26 cellular contexts compared by ENCODE assay signal in the genomic region with DNA sequence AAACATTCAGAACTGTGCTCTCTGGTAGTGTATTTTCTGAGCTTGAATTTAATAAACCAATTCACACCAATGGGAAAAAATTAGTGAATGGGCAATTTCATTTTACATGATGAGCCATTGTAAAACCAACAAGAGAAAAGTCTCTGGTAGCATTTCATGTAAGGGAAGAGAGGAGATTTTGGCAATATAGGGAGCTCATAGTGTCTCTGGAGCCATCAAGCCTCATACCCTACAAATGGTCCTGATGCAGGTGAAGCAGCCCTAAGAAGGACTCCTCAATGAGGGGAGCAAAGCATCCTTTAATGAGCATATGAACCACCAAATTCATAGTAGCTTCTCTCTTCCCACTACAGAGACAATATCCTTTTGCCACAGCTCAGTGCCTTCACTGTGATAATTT.
A peak's percentile ranks its signal among the peaks of the same experiment; 100 is the strongest.
DNase-seq lines count a peak whose midpoint lies in the region; ATAC-seq and TF ChIP-seq lines count a peak whose summit lies in the region.
"Had no signal": no experiment of that assay in that cellular context is flagged by ENCODE, and none has a peak within 500 bp of the region (broad histone marks: within the 10 kb centered on the region; RNA-seq: fewer than 3 reads in every experiment).

No MANE protein-coding gene starts in this region.

- H3K4me2 ChIP-seq in GM23338 (peak overlapping the region; percentile 64), neural progenitor cell (peak overlapping the region; percentile 49)

- TF ChIP-seq CTCF in GM23338 (conservative IDR thresholded peaks at IDR 0.05; ENCODE audit: low read depth in 2 of 2): no peak
- no peak for TF ChIP-seq CTCF in WTC11 (IDR thresholded peaks at IDR 0.05)
- TF ChIP-seq CTCF in neural progenitor cell (IDR thresholded peaks at IDR 0.05): no peak
- no peak for TF ChIP-seq CTCF in natural killer cell (IDR thresholded peaks at IDR 0.05)
- TF ChIP-seq CTCF in gastrocnemius medialis (IDR thresholded peaks at IDR 0.05 in 4 of 5, conservative IDR thresholded peaks at IDR 0.05 in 1 of 5): no peak

- no peaks in the 10 kb centered on the region for H3K36me3 ChIP-seq in GM23338 (ENCODE audit: insufficient read depth)
- H3K36me3 ChIP-seq in iPS-15b (ENCODE audit: control insufficient read depth, insufficient read depth, low read length): no peaks in the 10 kb centered on the region
- H3K36me3 ChIP-seq in neural progenitor cell: no peaks in the 10 kb centered on the region
- H3K36me3 ChIP-seq in gastrocnemius medialis: no peaks in the 10 kb centered on the region
- H3K36me3 ChIP-seq: BE2C, SJSA1 had no signal

- H3K9me3 Mint-ChIP-seq in GM23338 (peaks cover 8% of the 10 kb centered on the region), WTC11 (peaks cover 4% of the 10 kb centered on the region), neural progenitor cell (no peaks in the 10 kb centered on the region), natural killer cell (peaks cover 2 to 6% of the 10 kb centered on the region in 2 donors)

- no peaks in the 10 kb centered on the region for H3K9me3 ChIP-seq in iPS-15b (ENCODE audit: control insufficient read depth, insufficient read depth, low read length)
- H3K9me3 ChIP-seq in neural progenitor cell (ENCODE audit: low read depth): no peaks in the 10 kb centered on the region
- no peaks in the 10 kb centered on the region for H3K9me3 ChIP-seq in gastrocnemius medialis
- H3K9me3 ChIP-seq: BE2C, SJSA1 had no signal

- no peaks in the 10 kb centered on the region for H3K27me3 ChIP-seq in GM23338 (ENCODE audit: insufficient read depth)
- no peaks in the 10 kb centered on the region for H3K27me3 ChIP-seq in iPS-15b (ENCODE audit: control insufficient read depth, insufficient read depth, low read length)
- peaks cover 6% of the 10 kb centered on the region for H3K27me3 ChIP-seq in neural progenitor cell
- H3K27me3 ChIP-seq in gastrocnemius medialis: no peaks in the 10 kb centered on the region
- H3K27me3 ChIP-seq: BE2C, SJSA1 had no signal

- TF ChIP-seq POLR2A in gastrocnemius medialis (IDR thresholded peaks at IDR 0.05): no peak

- no peaks in the 10 kb centered on the region for H3K27me3 Mint-ChIP-seq in GM23338 (ENCODE audit: insufficient read depth, low read depth, poor library complexity)
- peaks cover 2% of the 10 kb centered on the region; the same call in 1 of the 2 replicates for H3K27me3 Mint-ChIP-seq in WTC11 (ENCODE audit: low read depth)
- H3K27me3 Mint-ChIP-seq in neural progenitor cell (ENCODE audit: insufficient read depth, low read depth): no peaks in the 10 kb centered on the region
- no peaks in the 10 kb centered on the region for H3K27me3 Mint-ChIP-seq in natural killer cell (ENCODE audit: low read depth in 2 of 2)
- H3K27me3 Mint-ChIP-seq: CD8-positive, alpha-beta memory T cell had no signal

- no peaks in the 10 kb centered on the region for H4K20me1 ChIP-seq in GM23338 (replicated peaks; ENCODE audit: insufficient read depth)
- no peaks in the 10 kb centered on the region for H4K20me1 ChIP-seq in neural progenitor cell (ENCODE audit: low read depth)

- H3K4me3 Mint-ChIP-seq in GM23338 (no peak overlapping the region; the same call in 2 of the 3 replicates), WTC11 (no peak overlapping the region; the same call in 1 of the 2 replicates), neural progenitor cell (no peak overlapping the region), natural killer cell (no peak overlapping the region)
- H3K4me3 Mint-ChIP-seq: CD14-positive monocyte; CD8-positive, alpha-beta memory T cell had no signal

- H3K36me3 Mint-ChIP-seq in GM23338 (ENCODE audit: low read depth) (peaks cover 14% of the 10 kb centered on the region), WTC11 (peaks cover 11% of the 10 kb centered on the region), neural progenitor cell (no peaks in the 10 kb centered on the region), natural killer cell (no peaks in the 10 kb centered on the region)
- H3K36me3 Mint-ChIP-seq: CD14-positive monocyte; CD8-positive, alpha-beta memory T cell had no signal

- no peaks in the 10 kb centered on the region; the same call in 1 of the 2 replicates for H3K9me2 ChIP-seq in GM23338 (ENCODE audit: insufficient read depth)

- H3K4me1 ChIP-seq in GM23338 (ENCODE audit: insufficient read depth): peaks cover 58% of the 10 kb centered on the region
- peaks cover 29% of the 10 kb centered on the region for H3K4me1 ChIP-seq in iPS-15b (ENCODE audit: control insufficient read depth, insufficient read depth, low read length)
- peaks cover 29% of the 10 kb centered on the region for H3K4me1 ChIP-seq in neural progenitor cell
- H3K4me1 ChIP-seq in gastrocnemius medialis: no peaks in the 10 kb centered on the region
- H3K4me1 ChIP-seq: BE2C, SJSA1 had no signal

- intact Hi-C loops in natural killer cell (cut with micrococcal nuclease): no loop called here
- intact Hi-C loops in gastrocnemius medialis (cut with DNase I; ENCODE audit: low total_unique reads): no loop called here

- H3K27ac Mint-ChIP-seq in GM23338: no peak overlapping the region
- no peak overlapping the region for H3K27ac Mint-ChIP-seq in WTC11
- no peak overlapping the region for H3K27ac Mint-ChIP-seq in neural progenitor cell
- no peak overlapping the region for H3K27ac Mint-ChIP-seq in natural killer cell
- H3K27ac Mint-ChIP-seq: CD14-positive monocyte; CD8-positive, alpha-beta memory T cell had no signal

- H2AFZ ChIP-seq in GM23338 (no peak overlapping the region), neural progenitor cell (replicated peaks) (no peak overlapping the region)

- peak; percentile 24 for DNase-seq in GM23338 (ENCODE audit: low spot score)
- DNase-seq in WTC11 (ENCODE audit: low spot score): no peak
- no peak for DNase-seq in neural progenitor cell (ENCODE audit: low spot score)
- no peak for DNase-seq in natural killer cell
- DNase-seq in gastrocnemius medialis: no peak
- no peak for DNase-seq in NCI-H2227 (lab: John Stamatoyannopoulos, UW; ENCODE audit: unreplicated experiment)
- DNase-seq: 8988T; ACHN; BE2C; CD8-positive, alpha-beta memory T cell; DMS 273 treated with DMSO at 0.1 percent for 48 hours; DMS79; EL; GF-D8; NCI-H1048; NCI-H1417; NCI-H1694 treated with DMSO at 0.1 percent for 48 hours; NCI-H2081; NCI-H226; NCI-H510A; NCI-H69; Right ventricle myocardium superior; RPMI8226 had no signal

- peak overlapping the region; percentile 37 for H3K4me3 ChIP-seq in GM23338
- no peak overlapping the region for H3K4me3 ChIP-seq in iPS-15b (ENCODE audit: low read depth, low read length)
- no peak overlapping the region for H3K4me3 ChIP-seq in neural progenitor cell
- H3K4me3 ChIP-seq in gastrocnemius medialis: no peak overlapping the region
- H3K4me3 ChIP-seq: SJSA1 had no signal

- H3K27ac ChIP-seq in GM23338 (ENCODE audit: low read depth): peak overlapping the region; percentile 99
- no peak overlapping the region for H3K27ac ChIP-seq in neural progenitor cell
- no peak overlapping the region for H3K27ac ChIP-seq in gastrocnemius medialis
- H3K27ac ChIP-seq: SJSA1 had no signal

- H3K4me1 Mint-ChIP-seq in GM23338 (peaks cover 34% of the 10 kb centered on the region), WTC11 (peaks cover 50% of the 10 kb centered on the region), neural progenitor cell (peaks cover 4% of the 10 kb centered on the region), natural killer cell (no peaks in the 10 kb centered on the region)
- H3K4me1 Mint-ChIP-seq: CD14-positive monocyte; CD8-positive, alpha-beta memory T cell had no signal

- H3K79me2 ChIP-seq in GM23338 (replicated peaks; ENCODE audit: insufficient read depth) (no peaks in the 10 kb centered on the region; the same call in 1 of the 2 replicates), neural progenitor cell (ENCODE audit: low read depth) (no peaks in the 10 kb centered on the region)

- H3K9ac ChIP-seq in iPS-15b (ENCODE audit: low read depth, low read length) (peak overlapping the region; percentile 71), neural progenitor cell (no peak overlapping the region)

- H3F3A ChIP-seq in GM23338 (replicated peaks; ENCODE audit: low read depth) (no peaks in the 10 kb centered on the region; the same call in 1 of the 2 replicates), neural progenitor cell (ENCODE audit: low read depth) (peaks cover 3% of the 10 kb centered on the region)

- CTCF ChIA-PET in WTC11 (lab: Charles Lee): interaction anchor here (4.0 kb wide), 1 partner anchor 147 kb away, joined by 21 read pairs; no protein-coding TSS in a partner anchor

- POLR2A ChIA-PET in WTC11 (lab: Charles Lee): interaction anchor here (1.3 kb wide), 1 partner anchor 535 kb away, joined by 3 read pairs; a partner anchor contains a TSS

- peak; percentile 67 for ATAC-seq in GM23338
- peak; percentile 57 for ATAC-seq in WTC11
- no peak for ATAC-seq in natural killer cell
- no peak for ATAC-seq in gastrocnemius medialis

- in situ Hi-C loops in gastrocnemius medialis (cut with MboI; ENCODE audit: low sequenced_read_pairs in 4 of 4): no loop called here

TF ChIP-seq in GM23338, 12 proteins besides CTCF, POLR2A, EP300 and RAD21 (continues in another document):
- no peak for TF ChIP-seq JUNB (IDR thresholded peaks at IDR 0.05; ENCODE audit: unreplicated experiment)
- TF ChIP-seq, protein P1, sequence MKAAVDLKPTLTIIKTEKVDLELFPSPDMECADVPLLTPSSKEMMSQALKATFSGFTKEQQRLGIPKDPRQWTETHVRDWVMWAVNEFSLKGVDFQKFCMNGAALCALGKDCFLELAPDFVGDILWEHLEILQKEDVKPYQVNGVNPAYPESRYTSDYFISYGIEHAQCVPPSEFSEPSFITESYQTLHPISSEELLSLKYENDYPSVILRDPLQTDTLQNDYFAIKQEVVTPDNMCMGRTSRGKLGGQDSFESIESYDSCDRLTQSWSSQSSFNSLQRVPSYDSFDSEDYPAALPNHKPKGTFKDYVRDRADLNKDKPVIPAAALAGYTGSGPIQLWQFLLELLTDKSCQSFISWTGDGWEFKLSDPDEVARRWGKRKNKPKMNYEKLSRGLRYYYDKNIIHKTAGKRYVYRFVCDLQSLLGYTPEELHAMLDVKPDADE (IDR thresholded peaks at IDR 0.05): no peak

TF ChIP-seq in WTC11, 78 proteins besides CTCF, POLR2A, EP300 and RAD21 (continues in another document):
- TF ChIP-seq, protein P2, sequence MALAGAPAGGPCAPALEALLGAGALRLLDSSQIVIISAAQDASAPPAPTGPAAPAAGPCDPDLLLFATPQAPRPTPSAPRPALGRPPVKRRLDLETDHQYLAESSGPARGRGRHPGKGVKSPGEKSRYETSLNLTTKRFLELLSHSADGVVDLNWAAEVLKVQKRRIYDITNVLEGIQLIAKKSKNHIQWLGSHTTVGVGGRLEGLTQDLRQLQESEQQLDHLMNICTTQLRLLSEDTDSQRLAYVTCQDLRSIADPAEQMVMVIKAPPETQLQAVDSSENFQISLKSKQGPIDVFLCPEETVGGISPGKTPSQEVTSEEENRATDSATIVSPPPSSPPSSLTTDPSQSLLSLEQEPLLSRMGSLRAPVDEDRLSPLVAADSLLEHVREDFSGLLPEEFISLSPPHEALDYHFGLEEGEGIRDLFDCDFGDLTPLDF (CRISPR knock-in tag; IDR thresholded peaks at IDR 0.05): no peak
- no peak for TF ChIP-seq ELF4 (CRISPR knock-in tag; IDR thresholded peaks at IDR 0.05; ENCODE audit: low read depth)
- TF ChIP-seq ETV6 (CRISPR knock-in tag; IDR thresholded peaks at IDR 0.05): no peak

Comparison
In these comparisons a context has a peak if more than half of its experiments do, and no peak if none do; other contexts are left out.
1. ATAC-seq: peak in GM23338 (single experiment) and WTC11 (single experiment); none in natural killer cell (0 of 3) and gastrocnemius medialis (0 of 2).